Comparison of ENCODE assay signal across 18 cellular contexts in genomic region chr15:67022587-67022986, GRCh38.
"Had no signal": no experiment of that assay in that cellular context is flagged by ENCODE, and none has a peak within 500 bp of the region (broad histone marks: within the 10 kb centered on the region; RNA-seq: fewer than 3 reads in every experiment).

No MANE protein-coding gene starts in this region.

- ATAC-seq: heart left ventricle; naive thymus-derived CD4-positive, alpha-beta T cell; psoas muscle; sciatic nerve; stimulated activated naive B cell treated with anti-CD40 and anti-IgM and Interleukin-4, amounts not matched to agents 10 μg/mL and 1 μg/mL and 100 μg/mL, for 72 hours had no signal

- H3K27me3 ChIP-seq: dorsolateral prefrontal cortex, heart left ventricle, neutrophil had no signal

- H3K27ac Mint-ChIP-seq: naive thymus-derived CD4-positive, alpha-beta T cell; nephron progenitor cell; stimulated activated naive B cell treated with anti-CD40 and anti-IgM and Interleukin-4, amounts not matched to agents 10 μg/mL and 1 μg/mL and 100 μg/mL, for 72 hours had no signal

- H3K4me3 ChIP-seq: dorsolateral prefrontal cortex, heart left ventricle, psoas muscle, skin epidermis had no signal

- H3K36me3 ChIP-seq: heart left ventricle, neutrophil had no signal

- H3K9me3 Mint-ChIP-seq: nephron progenitor cell, type B pancreatic cell had no signal

- H3K36me3 Mint-ChIP-seq: naive thymus-derived CD4-positive, alpha-beta T cell; stimulated activated naive B cell treated with anti-CD40 and anti-IgM and Interleukin-4, amounts not matched to agents 10 μg/mL and 1 μg/mL and 100 μg/mL, for 72 hours; type B pancreatic cell had no signal

- DNase-seq: cortex of kidney; dorsolateral prefrontal cortex; effector CD8-positive, alpha-beta T cell; foreskin melanocyte; heart left ventricle; hippocampal formation; mesendoderm; naive thymus-derived CD4-positive, alpha-beta T cell; nephron progenitor cell; psoas muscle; retina; stimulated activated CD4-positive, alpha-beta T cell treated with anti-CD3 and anti-CD28 coated beads, Interleukin-2, amount 100 ng/mL, for 24 hours; stimulated activated CD4-positive, alpha-beta T cell treated with anti-CD3 and anti-CD28 coated beads, Interleukin-4, amount 100 ng/mL, for 4 hours; stimulated activated naive B cell treated with anti-CD40 and anti-IgM and Interleukin-4, amounts not matched to agents 10 μg/mL and 1 μg/mL and 100 μg/mL, for 72 hours had no signal

- H3K27ac ChIP-seq: heart left ventricle, neutrophil had no signal

- H3K9me3 ChIP-seq: heart left ventricle, neutrophil, psoas muscle had no signal

- H3K4me3 Mint-ChIP-seq: naive thymus-derived CD4-positive, alpha-beta T cell; nephron progenitor cell; stimulated activated naive B cell treated with anti-CD40 and anti-IgM and Interleukin-4, amounts not matched to agents 10 μg/mL and 1 μg/mL and 100 μg/mL, for 72 hours; type B pancreatic cell had no signal
